In genomic region chr5:132227235-132227484, GRCh38 we compare ENCODE assay signal across 8 cellular contexts. TPM values are rescaled to one million over a fixed set of nuclear protein-coding genes. Genes with fewer than 3 reads are reported as not detected.
DNase-seq lines count a peak whose midpoint lies in the region; ATAC-seq, FAIRE-seq and TF ChIP-seq lines count a peak whose summit lies in the region.

No MANE protein-coding gene starts in this region.

- no peak overlapping the region for H2BK15ac ChIP-seq in H1 (ENCODE audit: low read length)

- no peaks in the 10 kb centered on the region for H3K79me1 ChIP-seq in H1 (ENCODE audit: low read depth, low read length)

- H3K27ac Mint-ChIP-seq in natural killer cell: no peak overlapping the region

- H2AFZ ChIP-seq in ACC112 (ENCODE audit: low read length, unreplicated experiment) (peak overlapping the region; percentile 68), H1 (ENCODE audit: low read length) (peak overlapping the region; percentile 63)

- H3K23ac ChIP-seq in H1 (ENCODE audit: insufficient read length): no peak overlapping the region

- H3K79me2 ChIP-seq in ACC112 (ENCODE audit: control insufficient read depth, insufficient read depth, low read length, unreplicated experiment) (peaks cover 48% of the 10 kb centered on the region), H1 (ENCODE audit: control insufficient read depth in 1 of 2, insufficient read depth in 2 of 2, low read length in 2 of 2) (no peaks in the 10 kb centered on the region)

- no peak for TF ChIP-seq POLR2A in H1 (IDR thresholded peaks at IDR 0.05; ENCODE audit: control extremely low read depth in 1 of 2, low read depth in 2 of 2, low read length in 2 of 2)

- H2BK120ac ChIP-seq in H1 (replicated peaks; ENCODE audit: low read depth, low read length): no peak overlapping the region

- H3K4me2 ChIP-seq in H1 (ENCODE audit: insufficient read depth in 1 of 2, low read depth in 2 of 2, low read length in 2 of 2): peak overlapping the region; percentile 75 to 80

- CTCF ChIA-PET in H1 (lab: Charles Lee; ENCODE audit: partially characterized antibody): interaction anchor here (1.0 to 4.3 kb wide), 15 partner anchors 9 to 220 kb away, joined by 3 to 39 read pairs (median 3); no protein-coding TSS in a partner anchor

- no peak overlapping the region for H3K4ac ChIP-seq in H1 (replicated peaks; ENCODE audit: insufficient read length, low read depth, low read length)

- no peak overlapping the region for H3K56ac ChIP-seq in H1 (replicated peaks; ENCODE audit: insufficient read length, low read depth, low read length)

- H3K4me1 ChIP-seq in ACC112 (ENCODE audit: control insufficient read depth, insufficient read depth, low read length, unreplicated experiment) (peaks cover 40% of the 10 kb centered on the region), H1 (replicated peaks in 1 of 4; ENCODE audit: control insufficient read depth in 3 of 4, insufficient read depth in 4 of 4, low read length in 3 of 4) (peaks cover 0 to 7% (median 5%) of the 10 kb centered on the region in 4 experiments; a peak in 4 of 7 replicates)

- H3K27me3 ChIP-seq in ACC112 (ENCODE audit: insufficient read depth, low read length): no peaks in the 10 kb centered on the region
- H3K27me3 ChIP-seq in MG63: no peaks in the 10 kb centered on the region
- H3K27me3 ChIP-seq in H1 (replicated peaks in 1 of 4; ENCODE audit: control insufficient read depth in 3 of 4, extremely low read depth in 1 of 4, insufficient read depth in 3 of 4, low read length in 3 of 4): peaks cover 3 to 22% (median 20%) of the 10 kb centered on the region in 4 experiments

- no peak for DNase-seq in MG63
- DNase-seq in H1 (ENCODE audit: low read depth in 1 of 2, low spot score in 2 of 2): no peak
- no peak for DNase-seq in natural killer cell
- no peak for DNase-seq in UCSD-AML1 (lab: John Stamatoyannopoulos, UW; ENCODE audit: unreplicated experiment)
- no peak for DNase-seq in NCI-H774 (lab: John Stamatoyannopoulos, UW)
- no peak for DNase-seq in D341Med (ENCODE audit: low spot score)

- peaks cover 0 to 1% of the 10 kb centered on the region in 2 experiments for H4K20me1 ChIP-seq in H1 (replicated peaks in 1 of 2; ENCODE audit: control insufficient read depth in 1 of 2, insufficient read depth in 2 of 2, low read length in 2 of 2)

- no peak overlapping the region for H3K14ac ChIP-seq in H1 (ENCODE audit: insufficient read length)

- H2BK20ac ChIP-seq in H1 (ENCODE audit: low read length): no peak overlapping the region

- no peak overlapping the region for H4K8ac ChIP-seq in H1 (ENCODE audit: extremely low read depth, insufficient read depth, low read length)

- H3K9me3 ChIP-seq in MG63: no peaks in the 10 kb centered on the region
- no peaks in the 10 kb centered on the region for H3K9me3 ChIP-seq in H1 (ENCODE audit: insufficient read depth in 2 of 2, low read depth in 1 of 2, low read length in 1 of 2)

- H2BK5ac ChIP-seq in H1 (ENCODE audit: low read depth, low read length): no peak overlapping the region

- no peak overlapping the region for H2AK5ac ChIP-seq in H1 (ENCODE audit: low read depth, low read length)

- WGBS in H1 (ENCODE audit: extremely low coverage in 1 of 2, insufficient coverage in 1 of 2, insufficient read length in 1 of 2, insufficient replicate concordance in 2 of 2, low coverage in 1 of 2, low lambda C conversion rate in 2 of 2, missing lambda C conversion rate in 1 of 2), 2 experiments: 2% methylated on average over 11 of the region's 13 CpGs; no CpG with 5 or more reads in 1 of the 2 experiments

- no peak for ATAC-seq in natural killer cell
- no peak for ATAC-seq in HG03521 (IDR thresholded peaks at IDR 0.05; ENCODE audit: unreplicated experiment)

- H3K4me3 Mint-ChIP-seq in natural killer cell: peak overlapping the region; percentile 25

- H3K4me3 ChIP-seq in ACC112 (ENCODE audit: low read depth, low read length): peak overlapping the region; percentile 88
- H3K4me3 ChIP-seq in MG63: peak overlapping the region; percentile 55
- peak overlapping the region; percentile 57 to 77 (median 60) for H3K4me3 ChIP-seq in H1 (ENCODE audit: extremely low read depth in 1 of 4, insufficient read depth in 2 of 4, low read depth in 3 of 4, low read length in 4 of 4)

- no peak for TF ChIP-seq RAD21 in H1 (IDR thresholded peaks at IDR 0.05 in 1 of 2, conservative IDR thresholded peaks at IDR 0.05 in 1 of 2; ENCODE audit: low read depth in 2 of 2, low read length in 2 of 2)

- no peak overlapping the region for H2BK12ac ChIP-seq in H1 (ENCODE audit: low read depth, low read length)

- no peaks in the 10 kb centered on the region for H3K9me3 Mint-ChIP-seq in natural killer cell

- peaks cover 18 to 34% of the 10 kb centered on the region in 2 donors for H3K27me3 Mint-ChIP-seq in natural killer cell (ENCODE audit: low read depth in 2 of 2)

- no peak overlapping the region for H4K5ac ChIP-seq in H1 (ENCODE audit: insufficient read length, low read depth, low read length)

- TF ChIP-seq CTCF in H1 (IDR thresholded peaks at IDR 0.05; ENCODE audit: control extremely low read depth in 1 of 3, insufficient read depth in 1 of 3, low read depth in 1 of 3, low read length in 3 of 3) (no peak), natural killer cell (IDR thresholded peaks at IDR 0.05) (no peak)

- 0 out of 7 replicates have a peak overlapping the region, but pooled peaks of 1 of the 4 experiments have one; percentile 5 for H3K9ac ChIP-seq in H1 (replicated peaks in 1 of 4; ENCODE audit: extremely low read depth in 1 of 4, low read depth in 3 of 4, low read length in 3 of 4)

- no peak for TF ChIP-seq EP300 in H1 (IDR thresholded peaks at IDR 0.05; ENCODE audit: borderline replicate concordance in 1 of 2, low read depth in 2 of 2, low read length in 2 of 2)

- no peak overlapping the region for H4K91ac ChIP-seq in H1 (replicated peaks; ENCODE audit: insufficient read length, low read length)

- H3K36me3 Mint-ChIP-seq in natural killer cell: no peaks in the 10 kb centered on the region

- intact Hi-C loops in natural killer cell (cut with micrococcal nuclease): no loop called here

- peaks cover 7 to 34% of the 10 kb centered on the region in 2 donors for H3K4me1 Mint-ChIP-seq in natural killer cell

- no peak overlapping the region for H3K18ac ChIP-seq in H1 (ENCODE audit: extremely low read depth, low read length)

- H3K36me3 ChIP-seq in ACC112 (ENCODE audit: insufficient read depth, low read length) (no peaks in the 10 kb centered on the region), MG63 (no peaks in the 10 kb centered on the region), H1 (ENCODE audit: control insufficient read depth in 2 of 4, insufficient read depth in 4 of 4, low read length in 3 of 4) (no peaks in the 10 kb centered on the region)

- POLR2A ChIA-PET in H1 (lab: Charles Lee; ENCODE audit: partially characterized antibody): interaction anchor here (1.0 to 3.3 kb wide), 5 partner anchors 10 to 15 kb away, joined by 3 to 11 read pairs (median 3); no protein-coding TSS in a partner anchor

- peaks cover 5% of the 10 kb centered on the region for H3K23me2 ChIP-seq in H1 (ENCODE audit: low read depth, low read length)

- H3K27ac ChIP-seq in ACC112 (ENCODE audit: low read depth, low read length) (peak overlapping the region; percentile 51), H1 (ENCODE audit: low read depth, low read length) (no peak overlapping the region)

- no peak for FAIRE-seq in H1 (lab: Jason Lieb, UNC)

TF ChIP-seq in H1, 55 proteins besides CTCF, POLR2A, EP300 and RAD21:
- TF ChIP-seq CEBPB (IDR thresholded peaks at IDR 0.05; ENCODE audit: low read depth, low read length): no peak
- peak; percentile 3; the same call in 1 of the 2 replicates for TF ChIP-seq E2F6 (IDR thresholded peaks at IDR 0.05)

RNA-seq across cellular contexts. Expression of gene P4HA2, which starts 0.5 kb away (rescaled TPM):
- 71.0 and 96.8 TPM in 2 replicates for total RNA-seq in MG63 (2014; rRNA removed; shearing (Covaris generic); ENCODE audit: low replicate concordance)
- 7.4 and 8.2 TPM in 2 replicates for total RNA-seq in H1 (2021; fragmentation: NEBNext Ultra II Directional; extraction: Animal tissue kit (Norgen Biotek cat#: 25700))
- 8.9 and 9.3 TPM in 2 replicates for polyA plus RNA-seq in H1 (2011; rRNA removed)
- 11.6 TPM for polyA plus RNA-seq in H1 (2011; cell fraction: cytosol; rRNA removed)
- polyA plus RNA-seq in H1 (2011; cell fraction: nucleus; rRNA removed): 13.6 TPM
- 8.6 to 11.1 TPM (median 10.7 TPM) in 4 replicates for polyA plus RNA-seq in H1 (2012, experiment 1 of 2)
- 4.2 TPM for polyA plus RNA-seq in H1 (2012, experiment 2 of 2)
- 9.8 TPM for polyA plus RNA-seq in H1 (2013, experiment 1 of 2)
- polyA plus RNA-seq in H1 (2013, experiment 2 of 2): 9.3 TPM
- polyA minus RNA-seq in H1 (2011; rRNA and poly(A)+ RNA removed): 14.1 and 18.4 TPM in 2 replicates
- 5.3 TPM for polyA minus RNA-seq in H1 (2011; cell fraction: cytosol; rRNA and poly(A)+ RNA removed)
- 6.9 TPM for polyA minus RNA-seq in H1 (2011; cell fraction: nucleus; rRNA and poly(A)+ RNA removed)
- total RNA-seq in natural killer cell: under 1 TPM in 1 of 3 donors, not detected in 2; 0.20 TPM

RNA-seq across cellular contexts. Expression of gene PDLIM4, which starts 30.3 kb away (rescaled TPM):
- total RNA-seq in MG63 (2014; rRNA removed; shearing (Covaris generic); ENCODE audit: low replicate concordance): 71.1 and 130 TPM in 2 replicates
- total RNA-seq in H1 (2021; fragmentation: NEBNext Ultra II Directional; extraction: Animal tissue kit (Norgen Biotek cat#: 25700)): 8.3 and 10.7 TPM in 2 replicates
- 29.1 and 37.7 TPM in 2 replicates for polyA plus RNA-seq in H1 (2011; rRNA removed)
- 21.9 TPM for polyA plus RNA-seq in H1 (2011; cell fraction: cytosol; rRNA removed)
- 23.0 TPM for polyA plus RNA-seq in H1 (2011; cell fraction: nucleus; rRNA removed)
- 7.5 to 15.1 TPM (median 12.4 TPM) in 4 replicates for polyA plus RNA-seq in H1 (2012, experiment 1 of 2)
- polyA plus RNA-seq in H1 (2012, experiment 2 of 2): 4.6 TPM
- polyA plus RNA-seq in H1 (2013, experiment 1 of 2): 7.5 TPM
- polyA plus RNA-seq in H1 (2013, experiment 2 of 2): 7.0 TPM
- 6.6 and 9.8 TPM in 2 replicates for polyA minus RNA-seq in H1 (2011; rRNA and poly(A)+ RNA removed)
- polyA minus RNA-seq in H1 (2011; cell fraction: cytosol; rRNA and poly(A)+ RNA removed): 13.9 TPM
- 12.8 TPM for polyA minus RNA-seq in H1 (2011; cell fraction: nucleus; rRNA and poly(A)+ RNA removed)
- total RNA-seq in natural killer cell: not detected
